In genomic region chr2:48890732-48891131, GRCh38 we compare ENCODE assay signal across 23 cellular contexts.
"Had no signal": no experiment of that assay in that cellular context is flagged by ENCODE, and none has a peak within 500 bp of the region (broad histone marks: within the 10 kb centered on the region; RNA-seq: fewer than 3 reads in every experiment).

No MANE protein-coding gene starts in this region.

- ATAC-seq: esophagus mucosa; gastrocnemius medialis; heart right ventricle; left cardiac atrium; left lung; left ventricle myocardium superior; lower lobe of right lung; mucosa of descending colon; naive thymus-derived CD8-positive, alpha-beta T cell had no signal

- H3K4me1 ChIP-seq: esophagus squamous epithelium, gastrocnemius medialis, heart right ventricle, left lung, lower lobe of right lung had no signal

- H3K4me3 ChIP-seq: coronary artery, dorsolateral prefrontal cortex, esophagus squamous epithelium, gastrocnemius medialis, heart right ventricle, left lung, lower lobe of right lung, mucosa of descending colon had no signal

- DNase-seq: dermis blood vessel endothelial cell; dorsolateral prefrontal cortex; effector CD4-positive, alpha-beta T cell; effector memory CD4-positive, alpha-beta T cell; erythroblast; esophagus squamous epithelium; foreskin fibroblast; foreskin melanocyte; gastrocnemius medialis; head of caudate nucleus; heart right ventricle; hippocampal formation; left cardiac atrium; left lung; left ventricle myocardium superior; lower lobe of right lung; mesenchymal stem cell; mucosa of descending colon; naive B cell; naive thymus-derived CD8-positive, alpha-beta T cell had no signal

- H3K9me3 ChIP-seq: esophagus squamous epithelium, gastrocnemius medialis, left lung, lower lobe of right lung, mucosa of descending colon had no signal

- H3K36me3 ChIP-seq: esophagus squamous epithelium, gastrocnemius medialis, heart right ventricle, left lung, lower lobe of right lung had no signal

- H3K27ac ChIP-seq: coronary artery, dorsolateral prefrontal cortex, epithelial cell of prostate, esophagus squamous epithelium, gastrocnemius medialis, heart right ventricle, left lung, lower lobe of right lung had no signal

- H3K27me3 ChIP-seq: dorsolateral prefrontal cortex, esophagus squamous epithelium, gastrocnemius medialis, left lung had no signal
